In genomic region chr2:24993797-24994196, GRCh38 we compare ENCODE assay signal across 1 cellular context.
TF ChIP-seq lines count a peak whose summit lies in the region.

No MANE protein-coding gene starts in this region.

TF ChIP-seq in HepG2, 621 proteins besides CTCF, POLR2A, EP300 and RAD21 (continued from another document):
- TF ChIP-seq, protein P1, sequence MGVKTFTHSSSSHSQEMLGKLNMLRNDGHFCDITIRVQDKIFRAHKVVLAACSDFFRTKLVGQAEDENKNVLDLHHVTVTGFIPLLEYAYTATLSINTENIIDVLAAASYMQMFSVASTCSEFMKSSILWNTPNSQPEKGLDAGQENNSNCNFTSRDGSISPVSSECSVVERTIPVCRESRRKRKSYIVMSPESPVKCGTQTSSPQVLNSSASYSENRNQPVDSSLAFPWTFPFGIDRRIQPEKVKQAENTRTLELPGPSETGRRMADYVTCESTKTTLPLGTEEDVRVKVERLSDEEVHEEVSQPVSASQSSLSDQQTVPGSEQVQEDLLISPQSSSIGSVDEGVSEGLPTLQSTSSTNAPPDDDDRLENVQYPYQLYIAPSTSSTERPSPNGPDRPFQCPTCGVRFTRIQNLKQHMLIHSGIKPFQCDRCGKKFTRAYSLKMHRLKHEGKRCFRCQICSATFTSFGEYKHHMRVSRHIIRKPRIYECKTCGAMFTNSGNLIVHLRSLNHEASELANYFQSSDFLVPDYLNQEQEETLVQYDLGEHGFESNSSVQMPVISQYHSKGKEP (CRISPR knock-in tag; IDR thresholded peaks at IDR 0.05) = no peak
- TF ChIP-seq AGO2 (optimal IDR thresholded peaks at IDR 0.05; ENCODE audit: low read depth, low read length) = no peak
- no peak for TF ChIP-seq ZFP36 (IDR thresholded peaks at IDR 0.05; ENCODE audit: borderline replicate concordance, low read depth, low read length, partially characterized antibody)
- TF ChIP-seq ZBTB37 (CRISPR knock-in tag; IDR thresholded peaks at IDR 0.05) = no peak
- no peak for TF ChIP-seq IRF9 (CRISPR knock-in tag; IDR thresholded peaks at IDR 0.05; ENCODE audit: borderline replicate concordance)
